ENCODE assay signal across 18 cellular contexts in the genomic region with DNA sequence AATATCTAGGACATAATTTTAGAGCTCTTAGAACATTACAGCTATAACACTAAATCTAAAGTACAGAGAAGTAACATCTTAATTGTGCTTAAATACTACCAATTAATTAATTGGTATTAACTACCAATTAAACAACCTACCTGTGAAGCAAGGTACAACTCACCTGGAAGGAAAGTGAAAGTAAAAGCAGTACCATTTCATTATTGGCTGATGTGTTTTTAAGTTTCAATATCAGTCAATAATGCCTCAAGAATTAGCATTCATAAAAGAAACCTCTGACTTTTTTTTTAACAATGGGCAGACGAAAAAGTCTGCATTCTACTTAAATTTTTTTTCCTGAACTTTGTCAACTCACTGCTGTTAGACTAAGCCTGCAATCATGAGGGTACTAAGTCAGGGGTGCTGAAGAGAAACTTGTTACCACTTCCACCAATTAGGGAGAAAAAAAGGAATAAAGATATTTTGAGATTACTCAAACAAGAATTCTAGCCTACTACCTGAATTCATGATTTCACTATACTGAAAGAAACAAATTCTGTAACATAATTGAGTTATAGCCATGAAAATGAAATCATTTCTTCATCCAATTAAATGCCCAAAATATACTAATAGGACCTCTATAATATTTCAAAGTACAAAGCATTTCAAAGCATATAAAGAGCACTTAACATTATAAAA. TPM values are rescaled to one million over a fixed set of nuclear protein-coding genes. Genes with fewer than 3 reads are reported as not detected.
DNase-seq lines count a peak whose midpoint lies in the region; ATAC-seq and TF ChIP-seq lines count a peak whose summit lies in the region.
"Had no signal": no experiment of that assay in that cellular context is flagged by ENCODE, and none has a peak within 500 bp of the region (broad histone marks: within the 10 kb centered on the region; RNA-seq: fewer than 3 reads in every experiment).

No MANE protein-coding gene starts in this region.

- no peaks in the 10 kb centered on the region for H3K9me3 ChIP-seq in GM23248 (ENCODE audit: low read depth)
- H3K9me3 ChIP-seq: Caco-2 had no signal

- peaks cover 6% of the 10 kb centered on the region; the same call in 1 of the 2 replicates for H3F3A ChIP-seq in GM23248 (ENCODE audit: insufficient read depth)

- peaks cover 14% of the 10 kb centered on the region for H3K36me3 ChIP-seq in GM23248 (ENCODE audit: low read depth)

- CTCF ChIA-PET in activated CD4-positive, alpha-beta T cell treated with anti-CD3 and anti-CD28 coated beads for 36 hours (lab: Charles Lee) = interaction anchor here (0.9 kb wide), 1 partner anchor 14 kb away, joined by 3 read pairs; no protein-coding TSS in a partner anchor

- H3K4me3 ChIP-seq in GM23248 = no peak overlapping the region

- no peak for ATAC-seq in activated CD4-positive, alpha-beta T cell treated with anti-CD3 and anti-CD28 coated beads for 36 hours
- ATAC-seq in memory B cell (ENCODE audit: low read depth) (peak; percentile 78), GM21390 (IDR thresholded peaks at IDR 0.05; ENCODE audit: unreplicated experiment) (no peak)

- H3K4me1 Mint-ChIP-seq in activated CD4-positive, alpha-beta T cell treated with anti-CD3 and anti-CD28 coated beads for 36 hours = peaks cover 37% of the 10 kb centered on the region
- peaks cover 18% of the 10 kb centered on the region for H3K4me1 Mint-ChIP-seq in memory B cell

- no peak for DNase-seq in activated CD4-positive, alpha-beta T cell treated with anti-CD3 and anti-CD28 coated beads for 36 hours
- DNase-seq in activated CD4-positive, alpha-beta T cell treated with anti-CD3 and anti-CD28 coated beads, Interleukin-2, amount 50 U/mL, for 48 hours = no peak
- DNase-seq in GM13976 (ENCODE audit: low spot score) = peak; percentile 27
- DNase-seq in memory B cell (ENCODE audit: low spot score in 2 of 2) = no peak
- no peak for DNase-seq in GM23248
- no peak for DNase-seq in NCI-H2196 (lab: John Stamatoyannopoulos, UW; ENCODE audit: unreplicated experiment)
- DNase-seq: activated CD4-positive, alpha-beta T cell treated with anti-CD3 and anti-CD28 coated beads, Interleukin-2, amount 50 U/mL, for 1 hour; Caco-2; central memory CD4-positive, alpha-beta T cell; foreskin fibroblast; H9; NCI-H1694; NCI-H524; nucleus accumbens; stimulated activated naive CD4-positive, alpha-beta T cell had no signal

- H3K9me2 ChIP-seq in GM23248 (ENCODE audit: insufficient read depth) = no peaks in the 10 kb centered on the region

- in situ Hi-C loops in GM13976 (cut with MboI; ENCODE audit: low sequenced_read_pairs, unreplicated experiment) (no loop called here), GM23248 (cut with MboI) (no loop called here)

- POLR2A ChIA-PET in activated CD4-positive, alpha-beta T cell treated with anti-CD3 and anti-CD28 coated beads for 36 hours (lab: Charles Lee) = interaction anchor here (0.6 kb wide), 1 partner anchor 100 kb away, joined by 3 read pairs; no protein-coding TSS in a partner anchor

- H3K4me2 ChIP-seq in GM23248 (ENCODE audit: unreplicated experiment) = no peak overlapping the region

- H3K27ac ChIP-seq in VCaP = peak overlapping the region; percentile 49; the same call in 1 of the 2 replicates
- no peak overlapping the region for H3K27ac ChIP-seq in GM23248

- H3K4me3 Mint-ChIP-seq in activated CD4-positive, alpha-beta T cell treated with anti-CD3 and anti-CD28 coated beads for 36 hours = no peak overlapping the region
- peak overlapping the region; percentile 17 for H3K4me3 Mint-ChIP-seq in memory B cell
- H3K4me3 Mint-ChIP-seq: H9 had no signal

- no peaks in the 10 kb centered on the region for H3K9me3 Mint-ChIP-seq in activated CD4-positive, alpha-beta T cell treated with anti-CD3 and anti-CD28 coated beads for 36 hours (ENCODE audit: low read depth)
- no peaks in the 10 kb centered on the region for H3K9me3 Mint-ChIP-seq in memory B cell
- H3K9me3 Mint-ChIP-seq: activated naive CD4-positive, alpha-beta T cell treated with anti-CD3 and anti-CD28 coated beads, Interleukin-2, amount 50 U/mL, for 72 hours; H9 had no signal

- H3K36me3 Mint-ChIP-seq in activated CD4-positive, alpha-beta T cell treated with anti-CD3 and anti-CD28 coated beads for 36 hours (ENCODE audit: low read depth) = peaks cover 23% of the 10 kb centered on the region
- H3K36me3 Mint-ChIP-seq in memory B cell = peaks cover 11% of the 10 kb centered on the region

- no peaks in the 10 kb centered on the region for H4K20me1 ChIP-seq in GM23248 (ENCODE audit: insufficient read depth)

- no peak overlapping the region for H2AFZ ChIP-seq in GM23248

- intact Hi-C loops in activated CD4-positive, alpha-beta T cell treated with anti-CD3 and anti-CD28 coated beads for 36 hours (cut with DNase I, micrococcal nuclease) = no loop called here

- peak overlapping the region; percentile 58 for H3K27ac Mint-ChIP-seq in activated CD4-positive, alpha-beta T cell treated with anti-CD3 and anti-CD28 coated beads for 36 hours
- peak overlapping the region; percentile 88 for H3K27ac Mint-ChIP-seq in memory B cell

- WGBS in GM23248 (ENCODE audit: low coverage in 1 of 2, low lambda C conversion rate in 2 of 2, missing lambda C conversion rate in 2 of 2), 2 experiments = 57% methylated on average over 1 of the region's 1 CpG

- H3K9ac ChIP-seq in GM23248 = no peak overlapping the region

- peaks cover 100% of the 10 kb centered on the region for H3K79me2 ChIP-seq in GM23248 (ENCODE audit: insufficient read depth)

- H3K4me1 ChIP-seq in GM23248 (ENCODE audit: insufficient read depth) = peaks cover 15% of the 10 kb centered on the region
- H3K4me1 ChIP-seq: Caco-2 had no signal

- no peaks in the 10 kb centered on the region for H3K27me3 ChIP-seq in GM23248 (replicated peaks; ENCODE audit: insufficient read depth)

- no peaks in the 10 kb centered on the region for H3K27me3 Mint-ChIP-seq in activated CD4-positive, alpha-beta T cell treated with anti-CD3 and anti-CD28 coated beads for 36 hours
- H3K27me3 Mint-ChIP-seq in memory B cell = no peaks in the 10 kb centered on the region

- TF ChIP-seq CTCF in GM13976 (IDR thresholded peaks at IDR 0.05; ENCODE audit: borderline replicate concordance, control extremely low read depth, extremely low read depth, insufficient read depth, missing control alignments) (no peak), VCaP (conservative IDR thresholded peaks at IDR 0.05) (no peak)

RNA-seq across cellular contexts. Expression of gene UPF2, which starts 19.9 kb away (rescaled TPM):
- total RNA-seq in activated CD4-positive, alpha-beta T cell treated with anti-CD3 and anti-CD28 coated beads for 36 hours = 10 to 100 TPM; 34.2 to 46.8 TPM
- 10.2 and 14.1 TPM in 2 replicates for total RNA-seq in GM23248 (2014; rRNA removed; shearing (Covaris generic))
- 12.7 and 13.4 TPM in 2 replicates for polyA plus RNA-seq in GM23248 (2016; fragmentation: Nextera tagmentation; extraction: Ambion mirVana)

RNA-seq across cellular contexts. Expression of gene DHTKD1, which starts 46.0 kb away (rescaled TPM):
- 10 to 100 TPM; 13.0 to 15.5 TPM for total RNA-seq in activated CD4-positive, alpha-beta T cell treated with anti-CD3 and anti-CD28 coated beads for 36 hours
- total RNA-seq in GM23248 (2014; rRNA removed; shearing (Covaris generic)) = 8.2 and 9.2 TPM in 2 replicates
- 6.4 and 6.8 TPM in 2 replicates for polyA plus RNA-seq in GM23248 (2016; fragmentation: Nextera tagmentation; extraction: Ambion mirVana)
